8 cellular contexts compared by ENCODE assay signal in genomic region chrX:153927936-153928760, GRCh38. TPM values are rescaled to one million over a fixed set of nuclear protein-coding genes. Genes with fewer than 3 reads are reported as not detected.
DNase-seq lines count a peak whose midpoint lies in the region; ATAC-seq and TF ChIP-seq lines count a peak whose summit lies in the region.

No MANE protein-coding gene starts in this region.

- no peaks in the 10 kb centered on the region for H3K9me3 Mint-ChIP-seq in IgD-negative memory B cell

- peaks cover 3% of the 10 kb centered on the region for H3K36me3 Mint-ChIP-seq in IgD-negative memory B cell

- peaks cover 29 to 37% (median 30%) of the 10 kb centered on the region in 3 donors for H3K4me1 Mint-ChIP-seq in IgD-negative memory B cell

- H3K27ac Mint-ChIP-seq in IgD-negative memory B cell, result peak overlapping the region; percentile 99

- H3K4me3 Mint-ChIP-seq in IgD-negative memory B cell, result peak overlapping the region; percentile 89 to 98 (median 95)

- intact Hi-C loops in mucosa of descending colon (cut with DNase I, micrococcal nuclease), result no loop called here

- DNase-seq in DMS153 treated with DMSO at 0.1 percent for 48 hours (lab: John Stamatoyannopoulos, UW; ENCODE audit: unreplicated experiment), result peak; percentile 99
- peak; percentile 100 for DNase-seq in OCI-M1 (lab: John Stamatoyannopoulos, UW)
- peak; percentile 90 for DNase-seq in activated T-cell treated with anti-CD3 and anti-CD28 coated beads for 48 hours (ENCODE audit: low read depth)
- peak; percentile 91 for DNase-seq in epithelial cell of prostate (ENCODE audit: low read depth, low spot score)
- peak; percentile 92 to 99 (median 95) for DNase-seq in mucosa of descending colon
- DNase-seq in stimulated activated CD8-positive, alpha-beta memory T cell treated with anti-CD3 and anti-CD28 coated beads, Interleukin-4, amount 100 ng/mL, for 1 hour (ENCODE audit: low read depth in 2 of 2, low spot score in 1 of 2), result peak; percentile 80 to 83

- H3K27me3 Mint-ChIP-seq in IgD-negative memory B cell, result peaks cover 2% of the 10 kb centered on the region

- H3K4me1 ChIP-seq in mucosa of descending colon (ENCODE audit: low read depth), result peaks cover 10% of the 10 kb centered on the region

- TF ChIP-seq CTCF in mucosa of descending colon (IDR thresholded peaks at IDR 0.05), result no peak

- peak overlapping the region; percentile 91 for H3K27ac ChIP-seq in epithelial cell of prostate

- H3K9me3 ChIP-seq in mucosa of descending colon, result no peaks in the 10 kb centered on the region

- no peaks in the 10 kb centered on the region for H3K36me3 ChIP-seq in mucosa of descending colon (ENCODE audit: low read depth)

- peak; percentile 78 for ATAC-seq in GM21576 (IDR thresholded peaks at IDR 0.05; ENCODE audit: unreplicated experiment)
- peak; percentile 86 for ATAC-seq in mucosa of descending colon

- H3K4me3 ChIP-seq in mucosa of descending colon, result peak overlapping the region; percentile 19

RNA-seq across cellular contexts. Expression of gene ARHGAP4, which starts 2.1 kb away (rescaled TPM):
- polyA plus RNA-seq in IgD-negative memory B cell, result 123 TPM
- total RNA-seq in mucosa of descending colon, result 10 to 100 TPM; 35.0 to 47.8 (median 36.7) TPM

RNA-seq across cellular contexts. Expression of gene NAA10, which starts 6.7 kb away (rescaled TPM):
- 91.4 TPM for polyA plus RNA-seq in IgD-negative memory B cell
- total RNA-seq in mucosa of descending colon, result 10 to 100 TPM; 52.2 to 72.3 (median 68.9) TPM

RNA-seq across cellular contexts. Expression of gene RENBP, which starts 16.3 kb away (rescaled TPM):
- polyA plus RNA-seq in IgD-negative memory B cell, result 1.2 TPM
- total RNA-seq in mucosa of descending colon, result 10 to 100 TPM in 2 of 3 donors, 1 to 10 TPM in 1; 3.5 to 21.2 (median 10.2) TPM

RNA-seq across cellular contexts. Expression of gene AVPR2, which starts 23.7 kb away (rescaled TPM):
- polyA plus RNA-seq in IgD-negative memory B cell, result not detected
- total RNA-seq in mucosa of descending colon, result under 1 TPM; 0.43 to 0.78 (median 0.54) TPM

RNA-seq across cellular contexts. Expression of gene L1CAM, which starts 42.2 kb away (rescaled TPM):
- 1.8 TPM for polyA plus RNA-seq in IgD-negative memory B cell
- 10 to 100 TPM in 1 of 3 donors, 1 to 10 TPM in 2; 3.0 to 66.9 (median 7.0) TPM for total RNA-seq in mucosa of descending colon

Comparison
In these comparisons a context has a peak if more than half of its experiments do, and no peak if none do; other contexts are left out.
1. Peak in every context shown above with its lines: DNase-seq, ATAC-seq, H3K4me3 ChIP-seq and H3K27ac ChIP-seq.